8 cellular contexts compared by ENCODE assay signal in genomic region chr1:1678581-1679380, GRCh38. TPM values are rescaled to one million over a fixed set of nuclear protein-coding genes. Genes with fewer than 3 reads are reported as not detected.
DNase-seq lines count a peak whose midpoint lies in the region; ATAC-seq, FAIRE-seq and TF ChIP-seq lines count a peak whose summit lies in the region.

No MANE protein-coding gene starts in this region.

- H2AK5ac ChIP-seq in IMR-90 (ENCODE audit: low read depth, low read length) = no peak overlapping the region

- no peak overlapping the region for H3K9ac ChIP-seq in IMR-90 (ENCODE audit: low read depth, low read length)
- peak overlapping the region; percentile 56 for H3K9ac ChIP-seq in GM12878 (ENCODE audit: control insufficient read depth, insufficient read depth, low read length)

- H2BK5ac ChIP-seq in IMR-90 (ENCODE audit: low read depth, low read length, poor library complexity, severe bottlenecking) = no peak overlapping the region

- peak overlapping the region; percentile 2 for H3K4me3 ChIP-seq in GM12875 (ENCODE audit: low read depth, low read length)
- no peak overlapping the region for H3K4me3 ChIP-seq in IMR-90 (ENCODE audit: insufficient read depth, low read depth, low read length)
- peak overlapping the region; percentile 33; the same call in 1 of the 2 replicates for H3K4me3 ChIP-seq in GM12878
- H3K4me3 ChIP-seq in mucosa of descending colon = no peak overlapping the region

- H2AK9ac ChIP-seq in IMR-90 (replicated peaks; ENCODE audit: low read depth, low read length, poor library complexity) = no peak overlapping the region

- FAIRE-seq in GM12878 (lab: Jason Lieb, UNC) = no peak

- intact Hi-C loops in IMR-90 (cut with micrococcal nuclease) = no loop called here
- intact Hi-C loops in GM12878 (cut with micrococcal nuclease; ENCODE audit: unreplicated experiment) = no loop called here
- intact Hi-C loops in mucosa of descending colon (cut with DNase I, micrococcal nuclease) = no loop called here

- TF ChIP-seq RAD21 in IMR-90 (IDR thresholded peaks at IDR 0.05; ENCODE audit: low read length) = no peak
- peak; percentile 39; the same call in 1 of the 2 replicates for TF ChIP-seq RAD21 in GM12878 (IDR thresholded peaks at IDR 0.05; ENCODE audit: insufficient read depth, low read depth, low read length)

- H3K4me1 ChIP-seq in IMR-90 (ENCODE audit: control insufficient read depth, insufficient read depth, low read length) = peaks cover 2% of the 10 kb centered on the region; the same call in 1 of the 2 replicates
- H3K4me1 ChIP-seq in GM12878 (ENCODE audit: control insufficient read depth, insufficient read depth, low read length) = peaks cover 24% of the 10 kb centered on the region
- peaks cover 23% of the 10 kb centered on the region for H3K4me1 ChIP-seq in mucosa of descending colon (ENCODE audit: low read depth)

- peak; percentile 50; the same call in 1 of the 2 replicates for ATAC-seq in IMR-90 (ENCODE audit: low read depth)
- ATAC-seq in GM12878 = peak; percentile 81
- peak; percentile 91 for ATAC-seq in mucosa of descending colon
- no peak for ATAC-seq in HG02884 (IDR thresholded peaks at IDR 0.05; ENCODE audit: unreplicated experiment)
- ATAC-seq in HG02885 (IDR thresholded peaks at IDR 0.05; ENCODE audit: poor library complexity, unreplicated experiment) = no peak
- no peak for ATAC-seq in HG02763 (IDR thresholded peaks at IDR 0.05; ENCODE audit: unreplicated experiment)

- no peak overlapping the region for H2BK20ac ChIP-seq in IMR-90 (ENCODE audit: low read depth, low read length)

- H3K27ac ChIP-seq in IMR-90 (ENCODE audit: insufficient read depth, low read length) (no peak overlapping the region), GM12878 (ENCODE audit: control insufficient read depth, insufficient read depth) (peak overlapping the region; percentile 94)

- CTCF ChIA-PET in IMR-90 (lab: Yijun Ruan, JAX) (no interaction called here), GM12878 (lab: Yijun Ruan, JAX) (interaction anchor here (0.6 to 2.4 kb wide), 12 partner anchors 9 to 230 kb away, joined by 3 to 13 read pairs (median 4); partner anchors contain the start of gene CDK11A)

- TF ChIP-seq POLR2A in IMR-90 (IDR thresholded peaks at IDR 0.05; ENCODE audit: low read depth, low read length) (no peak), GM12878 (IDR thresholded peaks at IDR 0.05; ENCODE audit: low read depth, low read length) (peak; percentile 15)

- 69% methylated on average over 8 of the region's 24 CpGs; no CpG with 5 or more reads in 1 of the 2 experiments for WGBS in IMR-90 (ENCODE audit: extremely low coverage in 2 of 2, insufficient read length in 1 of 2), 2 experiments
- 45% methylated on average over 24 of the region's 24 CpGs for WGBS in GM12878 (ENCODE audit: insufficient coverage, insufficient replicate concordance, low lambda C conversion rate, missing lambda C conversion rate)

- H2AFZ ChIP-seq in IMR-90 (replicated peaks; ENCODE audit: low read length, poor library complexity) = no peak overlapping the region
- no peak overlapping the region; the same call in 1 of the 2 replicates for H2AFZ ChIP-seq in GM12878 (ENCODE audit: control insufficient read depth, low read depth, low read length)

- H3K9me1 ChIP-seq in IMR-90 (ENCODE audit: insufficient read depth, low read length) = peaks cover 5% of the 10 kb centered on the region; the same call in 1 of the 2 replicates

- in situ Hi-C loops in IMR-90 (cut with MboI; ENCODE audit: low sequenced_read_pairs) (no loop called here), GM12878 (cut with MboI) (no loop called here)

- POLR2A ChIA-PET in IMR-90 (lab: Charles Lee; ENCODE audit: unreplicated experiment) (no interaction called here), GM12878 (lab: Charles Lee) (interaction anchor here (1.4 kb wide), 1 partner anchor 101 kb away, joined by 4 read pairs; no protein-coding TSS in a partner anchor)

- H3K4ac ChIP-seq in IMR-90 (ENCODE audit: low read depth, low read length) = no peak overlapping the region; the same call in 1 of the 2 replicates

- TF ChIP-seq CTCF in GM12875 (IDR thresholded peaks at IDR 0.05; ENCODE audit: borderline replicate concordance, insufficient read depth, low read depth, low read length) (peak; percentile 66), IMR-90 (conservative IDR thresholded peaks at IDR 0.05; ENCODE audit: low read depth, low read length) (peak; percentile 28; the same call in 1 of the 2 replicates), GM12878 (IDR thresholded peaks at IDR 0.05 in 2 of 3, conservative IDR thresholded peaks at IDR 0.05 in 1 of 3; ENCODE audit: control insufficient read depth in 2 of 3, extremely low read depth in 1 of 3, insufficient read depth in 1 of 3, low read depth in 3 of 3, low read length in 3 of 3) (peak; percentile 70 to 84 (median 74)), mucosa of descending colon (IDR thresholded peaks at IDR 0.05) (no peak)

- SMC1A ChIA-PET in GM12878 (lab: Charles Lee; ENCODE audit: uncharacterized antibody, unreplicated experiment) = interaction anchor here (0.8 to 2.2 kb wide), 2 partner anchors 9 to 215 kb away, joined by 4 to 10 read pairs; no protein-coding TSS in a partner anchor

- no peak overlapping the region for H2BK120ac ChIP-seq in IMR-90 (ENCODE audit: low read depth, low read length)

- no peak overlapping the region for H3K4me2 ChIP-seq in IMR-90 (ENCODE audit: low read depth, low read length)
- peak overlapping the region; percentile 81 for H3K4me2 ChIP-seq in GM12878 (ENCODE audit: control insufficient read depth, insufficient read depth)

- dilution Hi-C loops in IMR-90 (cut with HindIII; ENCODE audit: low sequenced_read_pairs, unreplicated experiment) = no loop called here

- DNase-seq in IMR-90 (no peak), GM12878 (ENCODE audit: low read depth, low spot score) (peak; percentile 23), mucosa of descending colon (peak; percentile 88 to 90 (median 89)), DMS53 treated with DMSO at 0.1 percent for 48 hours (lab: John Stamatoyannopoulos, UW; ENCODE audit: unreplicated experiment) (no peak)

- H3K9me3 ChIP-seq in IMR-90 (ENCODE audit: control insufficient read depth, insufficient read depth, low read length) (no peaks in the 10 kb centered on the region), GM12878 (replicated peaks; ENCODE audit: control insufficient read depth, insufficient read depth, low read length) (no peaks in the 10 kb centered on the region), mucosa of descending colon (no peaks in the 10 kb centered on the region)

- RAD21 ChIA-PET in GM12878 (lab: Charles Lee; ENCODE audit: unreplicated experiment) = interaction anchor here (0.6 to 2.0 kb wide), 7 partner anchors 9 to 341 kb away, joined by 3 to 8 read pairs (median 3); partner anchors contain the start of gene MIB2

- no peak overlapping the region for H2BK15ac ChIP-seq in IMR-90 (ENCODE audit: low read depth, low read length)

- no peak overlapping the region for H3K23ac ChIP-seq in IMR-90 (ENCODE audit: low read depth, low read length)

- TF ChIP-seq EP300 in GM12878 (IDR thresholded peaks at IDR 0.05; ENCODE audit: borderline replicate concordance in 1 of 2, control insufficient read depth in 1 of 2, low read depth in 2 of 2, low read length in 2 of 2) = no peak

- no peak overlapping the region for H3K14ac ChIP-seq in IMR-90 (replicated peaks; ENCODE audit: low read depth, low read length)

- H3K27me3 ChIP-seq in IMR-90 (ENCODE audit: control insufficient read depth, insufficient read depth, low read length) (no peaks in the 10 kb centered on the region), GM12878 (replicated peaks in 1 of 2; ENCODE audit: control insufficient read depth in 2 of 2, insufficient read depth in 2 of 2, low read length in 1 of 2) (no peaks in the 10 kb centered on the region)

- H3K36me3 ChIP-seq in IMR-90 (ENCODE audit: control insufficient read depth, insufficient read depth, low read length) = peaks cover 22% of the 10 kb centered on the region
- peaks cover 0 to 3% of the 10 kb centered on the region in 2 experiments; a peak in 1 of 4 replicates for H3K36me3 ChIP-seq in GM12878 (ENCODE audit: control insufficient read depth in 2 of 2, insufficient read depth in 2 of 2, low read length in 1 of 2)
- H3K36me3 ChIP-seq in mucosa of descending colon (ENCODE audit: low read depth) = no peaks in the 10 kb centered on the region

- no peak overlapping the region for H3K18ac ChIP-seq in IMR-90 (ENCODE audit: low read depth, low read length)

- H4K8ac ChIP-seq in IMR-90 (ENCODE audit: low read depth in 2 of 2, low read length in 2 of 2) = no peak overlapping the region

- no peak overlapping the region for H4K91ac ChIP-seq in IMR-90 (ENCODE audit: insufficient read depth, low read depth, low read length)

- H4K20me1 ChIP-seq in IMR-90 (ENCODE audit: insufficient read depth, low read length) (peaks cover 30% of the 10 kb centered on the region), GM12878 (ENCODE audit: control insufficient read depth, insufficient read depth) (no peaks in the 10 kb centered on the region)

- H3K56ac ChIP-seq in IMR-90 (ENCODE audit: extremely low read depth, insufficient read depth, low read length) = no peak overlapping the region

- peaks cover 12 to 50% of the 10 kb centered on the region in 2 experiments for H3K79me1 ChIP-seq in IMR-90 (ENCODE audit: low read depth in 1 of 2, low read length in 2 of 2)

- H3K79me2 ChIP-seq in GM12878 (ENCODE audit: control insufficient read depth, insufficient read depth, low read length) = peaks cover 13% of the 10 kb centered on the region

- BruUV-seq in IMR-90 (replicated peaks; lab: Mats Ljungman, UMichigan) (no TSS peak), GM12878 (replicated peaks; lab: Mats Ljungman, UMichigan) (no TSS peak)

- H4K5ac ChIP-seq in IMR-90 (ENCODE audit: low read depth, low read length) = no peak overlapping the region

RNA-seq across cellular contexts. Expression of gene SLC35E2B, which starts 13.8 kb away (rescaled TPM):
- total RNA-seq in IMR-90 (2012; rRNA removed) (13.9 and 14.9 TPM in 2 replicates), GM12878 (2014; rRNA removed) (19.8 and 20.2 TPM in 2 replicates), GM12878 (2014; rRNA removed; fragmentation: Illumina TruSeq; extraction: Trizol) (15.8 and 16.5 TPM in 2 replicates), GM12878 (2021) (33.7 and 36.7 TPM in 2 replicates), mucosa of descending colon (10 to 100 TPM; 32.4 to 75.2 (median 73.8) TPM)
- polyA plus RNA-seq in IMR-90 (2012; rRNA removed) (25.1 and 30.2 TPM in 2 replicates), GM12878 (2011; rRNA removed) (14.4 and 18.4 TPM in 2 replicates), GM12878 (2014; fragmentation: Illumina TruSeq; extraction: Trizol) (19.5 and 23.6 TPM in 2 replicates), GM12878 (2014; fragmentation: Nextera tagmentation; extraction: Ambion mirVana) (1 to 10 TPM; 2.6 to 4.1 TPM), GM12878 (2014; rRNA removed) (29.3 and 31.5 TPM in 2 replicates), GM12878 (2016; fragmentation: Nextera tagmentation; extraction: Ambion mirVana) (10 to 100 TPM; 18.6 to 18.7 TPM)
- polyA plus RNA-seq in IMR-90 (2012; cell fraction: cytosol; rRNA removed) = 15.3 and 21.7 TPM in 2 replicates
- polyA plus RNA-seq in IMR-90 (2012; cell fraction: nucleus; rRNA removed; ENCODE audit: low replicate concordance) = 52.7 and 65.7 TPM in 2 replicates
- total RNA-seq in GM12878 (2013; cell fraction: nucleolus; rRNA removed) = 110 and 118 TPM in 2 replicates
- polyA plus RNA-seq in GM12878 (2011; ENCODE audit: low read depth) = 16.4 TPM
- 25.8 and 28.0 TPM in 2 replicates for polyA plus RNA-seq in GM12878 (2011; cell fraction: cytosol; rRNA removed)
- 66.9 and 72.3 TPM in 2 replicates for polyA plus RNA-seq in GM12878 (2011; cell fraction: nucleus; rRNA removed)
- 24.7 and 34.0 TPM in 2 replicates for polyA plus RNA-seq in GM12878 (2012)
- 12.9 and 24.7 TPM in 2 replicates for polyA minus RNA-seq in GM12878 (2011; rRNA and poly(A)+ RNA removed)
- polyA minus RNA-seq in GM12878 (2011; cell fraction: cytosol; rRNA and poly(A)+ RNA removed) = 11.1 and 12.1 TPM in 2 replicates
- polyA minus RNA-seq in GM12878 (2011; cell fraction: nucleus; rRNA and poly(A)+ RNA removed) = 12.1 and 20.3 TPM in 2 replicates

RNA-seq across cellular contexts. Expression of gene CDK11B, which starts 20.0 kb away (rescaled TPM):
- 8.2 and 8.9 TPM in 2 replicates for total RNA-seq in IMR-90 (2012; rRNA removed)
- 16.3 and 19.1 TPM in 2 replicates for polyA plus RNA-seq in IMR-90 (2012; rRNA removed)
- polyA plus RNA-seq in IMR-90 (2012; cell fraction: cytosol; rRNA removed) = 7.1 and 9.1 TPM in 2 replicates
- 19.2 and 19.6 TPM in 2 replicates for polyA plus RNA-seq in IMR-90 (2012; cell fraction: nucleus; rRNA removed; ENCODE audit: low replicate concordance)
- 4.8 and 6.2 TPM in 2 replicates for total RNA-seq in GM12878 (2013; cell fraction: nucleolus; rRNA removed)
- 15.4 and 17.1 TPM in 2 replicates for total RNA-seq in GM12878 (2014; rRNA removed)
- total RNA-seq in GM12878 (2014; rRNA removed; fragmentation: Illumina TruSeq; extraction: Trizol) = 10.8 and 11.9 TPM in 2 replicates
- total RNA-seq in GM12878 (2021) = 24.0 and 24.2 TPM in 2 replicates
- 12.6 TPM for polyA plus RNA-seq in GM12878 (2011; ENCODE audit: low read depth)
- 2.8 and 5.3 TPM in 2 replicates for polyA plus RNA-seq in GM12878 (2011; rRNA removed)
- 7.7 and 10.3 TPM in 2 replicates for polyA plus RNA-seq in GM12878 (2011; cell fraction: cytosol; rRNA removed)
- 25.6 and 48.4 TPM in 2 replicates for polyA plus RNA-seq in GM12878 (2011; cell fraction: nucleus; rRNA removed)
- 20.1 and 22.9 TPM in 2 replicates for polyA plus RNA-seq in GM12878 (2012)
- polyA plus RNA-seq in GM12878 (2014; fragmentation: Illumina TruSeq; extraction: Trizol) = 30.9 and 43.8 TPM in 2 replicates
- 1 to 10 TPM; 3.2 to 6.9 TPM for polyA plus RNA-seq in GM12878 (2014; fragmentation: Nextera tagmentation; extraction: Ambion mirVana)
- polyA plus RNA-seq in GM12878 (2014; rRNA removed) = 19.4 and 23.2 TPM in 2 replicates
- polyA plus RNA-seq in GM12878 (2016; fragmentation: Nextera tagmentation; extraction: Ambion mirVana) = 10 to 100 TPM; 18.9 to 22.4 TPM
- polyA minus RNA-seq in GM12878 (2011; rRNA and poly(A)+ RNA removed) = 2.2 and 3.0 TPM in 2 replicates
- polyA minus RNA-seq in GM12878 (2011; cell fraction: cytosol; rRNA and poly(A)+ RNA removed) = 3.4 and 3.7 TPM in 2 replicates
- 2.4 and 3.8 TPM in 2 replicates for polyA minus RNA-seq in GM12878 (2011; cell fraction: nucleus; rRNA and poly(A)+ RNA removed)
- total RNA-seq in mucosa of descending colon = 10 to 100 TPM; 31.9 to 45.6 (median 36.8) TPM

RNA-seq across cellular contexts. Expression of gene CDK11A, which starts 45.4 kb away (rescaled TPM):
- total RNA-seq in IMR-90 (2012; rRNA removed) = 1.8 and 5.8 TPM in 2 replicates
- 17.1 and 20.0 TPM in 2 replicates for polyA plus RNA-seq in IMR-90 (2012; rRNA removed)
- polyA plus RNA-seq in IMR-90 (2012; cell fraction: cytosol; rRNA removed) = 3.5 and 3.9 TPM in 2 replicates
- polyA plus RNA-seq in IMR-90 (2012; cell fraction: nucleus; rRNA removed; ENCODE audit: low replicate concordance) = 83.0 and 135 TPM in 2 replicates
- 45.6 and 46.9 TPM in 2 replicates for total RNA-seq in GM12878 (2013; cell fraction: nucleolus; rRNA removed)
- 19.3 and 29.4 TPM in 2 replicates for total RNA-seq in GM12878 (2014; rRNA removed)
- 20.1 and 22.0 TPM in 2 replicates for total RNA-seq in GM12878 (2014; rRNA removed; fragmentation: Illumina TruSeq; extraction: Trizol)
- total RNA-seq in GM12878 (2021) = 37.0 and 46.0 TPM in 2 replicates
- 32.2 TPM for polyA plus RNA-seq in GM12878 (2011; ENCODE audit: low read depth)
- 3.6 and 7.4 TPM in 2 replicates for polyA plus RNA-seq in GM12878 (2011; rRNA removed)
- 10.7 and 16.9 TPM in 2 replicates for polyA plus RNA-seq in GM12878 (2011; cell fraction: cytosol; rRNA removed)
- polyA plus RNA-seq in GM12878 (2011; cell fraction: nucleus; rRNA removed) = 166 and 242 TPM in 2 replicates
- 30.6 and 44.2 TPM in 2 replicates for polyA plus RNA-seq in GM12878 (2012)
- 20.1 and 30.0 TPM in 2 replicates for polyA plus RNA-seq in GM12878 (2014; fragmentation: Illumina TruSeq; extraction: Trizol)
- 1 to 10 TPM; 5.1 to 9.0 TPM for polyA plus RNA-seq in GM12878 (2014; fragmentation: Nextera tagmentation; extraction: Ambion mirVana)
- polyA plus RNA-seq in GM12878 (2014; rRNA removed) = 37.4 and 52.0 TPM in 2 replicates
- polyA plus RNA-seq in GM12878 (2016; fragmentation: Nextera tagmentation; extraction: Ambion mirVana) = 10 to 100 TPM; 24.0 to 27.8 TPM
- 9.1 and 11.0 TPM in 2 replicates for polyA minus RNA-seq in GM12878 (2011; rRNA and poly(A)+ RNA removed)
- 69.0 and 71.3 TPM in 2 replicates for polyA minus RNA-seq in GM12878 (2011; cell fraction: cytosol; rRNA and poly(A)+ RNA removed)
- polyA minus RNA-seq in GM12878 (2011; cell fraction: nucleus; rRNA and poly(A)+ RNA removed) = 23.5 and 39.3 TPM in 2 replicates
- 10 to 100 TPM; 67.1 to 91.0 (median 83.5) TPM for total RNA-seq in mucosa of descending colon

RNA-seq across cellular contexts. Expression of gene MMP23B, which starts 46.8 kb away (rescaled TPM):
- total RNA-seq in IMR-90 (2012; rRNA removed) (1.1 and 1.4 TPM in 2 replicates), GM12878 (2014; rRNA removed) (0.34 and 0.54 TPM in 2 replicates), GM12878 (2014; rRNA removed; fragmentation: Illumina TruSeq; extraction: Trizol) (not detected in 2 replicates), GM12878 (2021) (0.51 and 0.74 TPM in 2 replicates), mucosa of descending colon (1 to 10 TPM; 7.2 to 8.7 (median 7.4) TPM)
- polyA plus RNA-seq in IMR-90 (2012; rRNA removed) (5.4 and 9.1 TPM in 2 replicates), GM12878 (2011; rRNA removed) (0.33 TPM in 1 of 2 replicates, not detected in the other), GM12878 (2014; fragmentation: Illumina TruSeq; extraction: Trizol) (not detected in 2 replicates), GM12878 (2014; fragmentation: Nextera tagmentation; extraction: Ambion mirVana) (not detected), GM12878 (2014; rRNA removed) (0.33 and 0.43 TPM in 2 replicates), GM12878 (2016; fragmentation: Nextera tagmentation; extraction: Ambion mirVana) (under 1 TPM; 0.25 to 0.76 TPM)
- 9.6 and 14.4 TPM in 2 replicates for polyA plus RNA-seq in IMR-90 (2012; cell fraction: cytosol; rRNA removed)
- 23.7 and 54.5 TPM in 2 replicates for polyA plus RNA-seq in IMR-90 (2012; cell fraction: nucleus; rRNA removed; ENCODE audit: low replicate concordance)
- 0.90 and 1.4 TPM in 2 replicates for total RNA-seq in GM12878 (2013; cell fraction: nucleolus; rRNA removed)
- polyA plus RNA-seq in GM12878 (2011; ENCODE audit: low read depth) = not detected
- polyA plus RNA-seq in GM12878 (2011; cell fraction: cytosol; rRNA removed) = 0.04 and 0.22 TPM in 2 replicates
- polyA plus RNA-seq in GM12878 (2011; cell fraction: nucleus; rRNA removed) = 7.0 and 8.0 TPM in 2 replicates
- polyA plus RNA-seq in GM12878 (2012) = 1.3 and 1.5 TPM in 2 replicates
- 0.31 TPM in 1 of 2 replicates, not detected in the other for polyA minus RNA-seq in GM12878 (2011; rRNA and poly(A)+ RNA removed)
- polyA minus RNA-seq in GM12878 (2011; cell fraction: cytosol; rRNA and poly(A)+ RNA removed) = not detected in 2 replicates
- polyA minus RNA-seq in GM12878 (2011; cell fraction: nucleus; rRNA and poly(A)+ RNA removed) = 2.1 TPM in 1 of 2 replicates, not detected in the other

Comparison
In these comparisons a context has a peak if more than half of its experiments do, and no peak if none do; other contexts are left out.
1. H3K4me3 ChIP-seq: peak in GM12875 (single experiment) and GM12878 (single experiment); none in IMR-90 (single experiment) and mucosa of descending colon (single experiment).
2. ATAC-seq: peak in IMR-90 (single experiment), GM12878 (single experiment) and mucosa of descending colon (single experiment); none in HG02884 (single experiment), HG02885 (single experiment) and HG02763 (single experiment).
3. DNase-seq: peak in GM12878 (single experiment) and mucosa of descending colon (3 of 3); none in IMR-90 (single experiment) and DMS53 treated with DMSO at 0.1 percent for 48 hours (single experiment).